ENCODE assay signal across 9 cellular contexts in genomic region chr7:157613575-157614322, GRCh38.
DNase-seq lines count a peak whose midpoint lies in the region; ATAC-seq and TF ChIP-seq lines count a peak whose summit lies in the region.
"Had no signal": no experiment of that assay in that cellular context is flagged by ENCODE, and none has a peak within 500 bp of the region (broad histone marks: within the 10 kb centered on the region; RNA-seq: fewer than 3 reads in every experiment).

No MANE protein-coding gene starts in this region.

- ATAC-seq in GM21390 (IDR thresholded peaks at IDR 0.05; ENCODE audit: unreplicated experiment), result no peak

- no peaks in the 10 kb centered on the region for H3K36me3 ChIP-seq in BLaER1 treated with 17β-estradiol and CSF1 and Interleukin-3, amounts not matched to agents 10 nM and 100 nM
- H3K36me3 ChIP-seq in esophagus squamous epithelium (no peaks in the 10 kb centered on the region), parathyroid adenoma (ENCODE audit: control insufficient read depth, insufficient read depth, low read length) (no peaks in the 10 kb centered on the region)

- TF ChIP-seq POLR2A in esophagus squamous epithelium (IDR thresholded peaks at IDR 0.05), result no peak

- intact Hi-C loops in esophagus squamous epithelium (cut with DNase I), result no loop called here

- H3K4me1 ChIP-seq in BLaER1 treated with 17β-estradiol and CSF1 and Interleukin-3, amounts not matched to agents 10 nM and 100 nM, result peaks cover 16 to 81% (median 54%) of the 10 kb centered on the region in 10 experiments
- H3K4me1 ChIP-seq in esophagus squamous epithelium (peaks cover 0 to 31% (median 6%) of the 10 kb centered on the region in 3 donors), parathyroid adenoma (no peaks in the 10 kb centered on the region)

- TF ChIP-seq CTCF in esophagus squamous epithelium (IDR thresholded peaks at IDR 0.05), result no peak
- no peak for TF ChIP-seq CTCF in parathyroid adenoma (IDR thresholded peaks at IDR 0.05)

- no peaks in the 10 kb centered on the region for H3K79me2 ChIP-seq in parathyroid adenoma

- peak overlapping the region; percentile 51 to 74 (median 60) for H3K4me3 ChIP-seq in BLaER1 treated with 17β-estradiol and CSF1 and Interleukin-3, amounts not matched to agents 10 nM and 100 nM
- H3K4me3 ChIP-seq in esophagus squamous epithelium (peak overlapping the region; percentile 24 to 61 (median 48)), parathyroid adenoma (ENCODE audit: low read depth, low read length) (peak overlapping the region; percentile 61)

- H3K27me3 ChIP-seq in BLaER1 treated with 17β-estradiol and CSF1 and Interleukin-3, amounts not matched to agents 10 nM and 100 nM, result peaks cover 0 to 46% (median 9%) of the 10 kb centered on the region in 11 experiments; a peak in 10 of 22 replicates
- H3K27me3 ChIP-seq in esophagus squamous epithelium (peaks cover 0 to 9% (median 0%) of the 10 kb centered on the region in 4 donors), parathyroid adenoma (ENCODE audit: control insufficient read depth, insufficient read depth, low read length) (no peaks in the 10 kb centered on the region)

- 48 to 66% methylated on average over 6 to 11 of the region's 51 CpGs for WGBS in esophagus squamous epithelium, 2 donors

- peak; percentile 3 for DNase-seq in KBM-7
- DNase-seq in esophagus squamous epithelium (lab: John Stamatoyannopoulos, UW), result no peak
- no peak for DNase-seq in nucleus accumbens (lab: John Stamatoyannopoulos, UW)
- no peak for DNase-seq in activated CD8-positive, alpha-beta memory T cell treated with anti-CD3 and anti-CD28 coated beads, Interleukin-2, amount 50 U/mL, for 4 hours
- DNase-seq in HuH-7 (ENCODE audit: low spot score), result no peak
- DNase-seq: glutamatergic neuron had no signal

- peak overlapping the region; percentile 89 to 99 (median 97) for H3K4me2 ChIP-seq in BLaER1 treated with 17β-estradiol and CSF1 and Interleukin-3, amounts not matched to agents 10 nM and 100 nM
- H3K4me2 ChIP-seq in parathyroid adenoma (ENCODE audit: low read length), result peak overlapping the region; percentile 92

- H4K20me1 ChIP-seq in BLaER1 treated with 17β-estradiol and CSF1 and Interleukin-3, amounts not matched to agents 10 nM and 100 nM, result peaks cover 0 to 5% (median 0%) of the 10 kb centered on the region in 11 experiments; a peak in 2 of 22 replicates

- peak overlapping the region; percentile 44 for H2AFZ ChIP-seq in parathyroid adenoma

- H3K9ac ChIP-seq in BLaER1 treated with 17β-estradiol and CSF1 and Interleukin-3, amounts not matched to agents 10 nM and 100 nM, result peak overlapping the region; percentile 47 to 79 (median 73)
- no peak overlapping the region for H3K9ac ChIP-seq in parathyroid adenoma

- no peaks in the 10 kb centered on the region for H3K9me3 ChIP-seq in BLaER1 treated with 17β-estradiol and CSF1 and Interleukin-3, amounts not matched to agents 10 nM and 100 nM (replicated peaks in 1 of 11)
- H3K9me3 ChIP-seq in esophagus squamous epithelium (no peaks in the 10 kb centered on the region), parathyroid adenoma (ENCODE audit: control insufficient read depth, low read length) (no peaks in the 10 kb centered on the region)

- H3K27ac ChIP-seq in BLaER1 treated with 17β-estradiol and CSF1 and Interleukin-3, amounts not matched to agents 10 nM and 100 nM, result peak overlapping the region; percentile 33 to 80 (median 71); a peak in 21 of 22 replicates
- peak overlapping the region in 2 of 4 donors; percentile 1 to 9 for H3K27ac ChIP-seq in esophagus squamous epithelium
- H3K27ac ChIP-seq in parathyroid adenoma, result no peak overlapping the region

- in situ Hi-C loops in KBM-7 (cut with MboI; ENCODE audit: low pct_unique_long_range_greater_than_20kb, low sequenced_read_pairs), result no loop called here
